Comparison of ENCODE assay signal across 11 cellular contexts in the genomic region with DNA sequence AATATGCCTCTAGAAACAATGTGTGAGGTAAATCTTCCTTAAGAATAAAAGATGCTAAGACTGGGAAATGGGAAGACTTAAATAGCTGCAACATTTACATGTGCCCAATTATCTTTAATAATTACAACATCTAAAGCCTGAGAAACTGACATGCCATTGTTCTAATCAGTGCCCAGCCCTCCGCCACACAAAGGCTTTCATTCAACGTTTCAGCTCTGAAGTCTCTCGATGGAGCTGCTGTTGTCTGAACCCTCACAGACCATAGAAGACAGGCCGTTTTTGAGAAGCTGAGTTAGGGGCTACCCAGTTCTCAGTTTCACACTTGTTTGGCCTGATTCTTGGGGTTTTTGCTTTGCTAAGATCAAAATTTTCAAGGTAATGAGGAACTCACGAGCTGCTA.
A peak's percentile ranks its signal among the peaks of the same experiment; 100 is the strongest.
DNase-seq lines count a peak whose midpoint lies in the region.
"Had no signal": no experiment of that assay in that cellular context is flagged by ENCODE, and none has a peak within 500 bp of the region (broad histone marks: within the 10 kb centered on the region; RNA-seq: fewer than 3 reads in every experiment).

No MANE protein-coding gene starts in this region.

- peak in 35 of 61 donors; percentile 1 to 64 (median 11) for DNase-seq in caudate nucleus (lab: John Stamatoyannopoulos, UW)
- DNase-seq in inferior parietal cortex (ENCODE audit: extremely low spot score): peak; percentile 19
- DNase-seq in nucleus accumbens (lab: John Stamatoyannopoulos, UW): peak in 32 of 56 donors; percentile 1 to 61 (median 17)
- DNase-seq in superior temporal gyrus (ENCODE audit: extremely low spot score): peak; percentile 34
- no peak for DNase-seq in HUDEP-2 (lab: John Stamatoyannopoulos, UW; ENCODE audit: unreplicated experiment in 76 of 76)
- DNase-seq in ACHN: no peak
- no peak for DNase-seq in SW 1271 (lab: John Stamatoyannopoulos, UW)
- DNase-seq: CD8-positive, alpha-beta memory T cell; DMS53; GF-D8; H7 had no signal

- in situ Hi-C loops in ACHN (cut with HindIII; ENCODE audit: low pct_ligation_motif_present, low pct_unique_long_range_greater_than_20kb, low sequenced_read_pairs): no loop called here

- peak overlapping the region; percentile 18 for H3K27ac ChIP-seq in caudate nucleus (ENCODE audit: low read depth, low read length)

Comparison
In these comparisons a context has a peak if more than half of its experiments do, and no peak if none do; other contexts are left out.
1. DNase-seq: peak in caudate nucleus (35 of 61), inferior parietal cortex (single experiment), nucleus accumbens (32 of 56) and superior temporal gyrus (single experiment); none in HUDEP-2 (0 of 76), ACHN (single experiment) and SW 1271 (0 of 2).